Comparison of ENCODE assay signal across 8 cellular contexts in genomic region chr22:39176067-39176621, GRCh38. TPM values are rescaled to one million over a fixed set of nuclear protein-coding genes. Genes with fewer than 3 reads are reported as not detected.
DNase-seq lines count a peak whose midpoint lies in the region; ATAC-seq, FAIRE-seq and TF ChIP-seq lines count a peak whose summit lies in the region.

No MANE protein-coding gene starts in this region.

- H3K4me1 Mint-ChIP-seq in T-helper 2 cell treated with Interferon-gamma antibody and Interleukin-4, amounts not matched to agents 5 μg/mL and 100 μg/mL, for 36 hours (ENCODE audit: low read depth) = peaks cover 25% of the 10 kb centered on the region

- TF ChIP-seq POLR2A in breast epithelium (IDR thresholded peaks at IDR 0.05) = no peak

- H3K4me3 ChIP-seq in breast epithelium (peak overlapping the region in 2 of 3 donors; percentile 32 to 41), kidney (ENCODE audit: low read length in 2 of 2) (no peak overlapping the region)

- no peaks in the 10 kb centered on the region for H3K27me3 ChIP-seq in breast epithelium

- H3K9ac ChIP-seq in kidney (ENCODE audit: low read length in 2 of 2) = peak overlapping the region in 1 of 2 donors; percentile 44

- no peaks in the 10 kb centered on the region for H3K36me3 Mint-ChIP-seq in T-helper 2 cell treated with Interferon-gamma antibody and Interleukin-4, amounts not matched to agents 5 μg/mL and 100 μg/mL, for 36 hours (ENCODE audit: low read depth)

- H3K27me3 Mint-ChIP-seq in T-helper 2 cell treated with Interferon-gamma antibody and Interleukin-4, amounts not matched to agents 5 μg/mL and 100 μg/mL, for 36 hours (ENCODE audit: low read depth) = no peaks in the 10 kb centered on the region

- ATAC-seq in HG02852 (IDR thresholded peaks at IDR 0.05; ENCODE audit: unreplicated experiment) (no peak), HG03378 (IDR thresholded peaks at IDR 0.05; ENCODE audit: unreplicated experiment) (no peak)

- H3K9me3 ChIP-seq in breast epithelium = no peaks in the 10 kb centered on the region
- no peaks in the 10 kb centered on the region for H3K9me3 ChIP-seq in kidney (ENCODE audit: control insufficient read depth in 1 of 2, low read length in 2 of 2)

- H3K27ac Mint-ChIP-seq in T-helper 2 cell treated with Interferon-gamma antibody and Interleukin-4, amounts not matched to agents 5 μg/mL and 100 μg/mL, for 36 hours = no peak overlapping the region

- H3K36me3 ChIP-seq in breast epithelium (no peaks in the 10 kb centered on the region), kidney (ENCODE audit: control insufficient read depth in 1 of 2, insufficient read depth in 2 of 2, low read length in 2 of 2) (no peaks in the 10 kb centered on the region)

- H3K4me1 ChIP-seq in breast epithelium (peaks cover 26 to 31% of the 10 kb centered on the region in 2 donors), kidney (ENCODE audit: control insufficient read depth in 1 of 2, insufficient read depth in 1 of 2, low read depth in 1 of 2, low read length in 2 of 2) (peaks cover 44 to 62% of the 10 kb centered on the region in 2 donors)

- POLR2A ChIA-PET in GM10248 (lab: Yijun Ruan, JAX) = interaction anchor here (1.9 kb wide), 1 partner anchor 143 kb away, joined by 6 read pairs; no protein-coding TSS in a partner anchor

- peak overlapping the region; percentile 88 to 89 for H3K27ac ChIP-seq in breast epithelium
- H3K27ac ChIP-seq in kidney (ENCODE audit: low read depth in 2 of 2, low read length in 2 of 2) = peak overlapping the region; percentile 85 to 97

- DNase-seq in HS-27A (ENCODE audit: low read depth) = peak; percentile 68
- DNase-seq in breast epithelium (ENCODE audit: low spot score in 2 of 2) = peak; percentile 84 to 88
- peak; percentile 94 for DNase-seq in kidney
- DNase-seq in stimulated activated CD8-positive, alpha-beta memory T cell treated with anti-CD3 and anti-CD28 coated beads, Interleukin-4, amount 100 ng/mL, for 48 hours = peak; percentile 23
- no peak for DNase-seq in GM10248 (ENCODE audit: extremely low spot score)
- DNase-seq in T-helper 2 cell treated with Interferon-gamma antibody and Interleukin-4, amounts not matched to agents 5 μg/mL and 100 μg/mL, for 36 hours (ENCODE audit: low spot score) = no peak

- no peaks in the 10 kb centered on the region for H3K9me3 Mint-ChIP-seq in T-helper 2 cell treated with Interferon-gamma antibody and Interleukin-4, amounts not matched to agents 5 μg/mL and 100 μg/mL, for 36 hours

- FAIRE-seq in kidney (lab: Jason Lieb, UNC) = no peak

- no peak overlapping the region for H3K4me3 Mint-ChIP-seq in T-helper 2 cell treated with Interferon-gamma antibody and Interleukin-4, amounts not matched to agents 5 μg/mL and 100 μg/mL, for 36 hours

- CTCF ChIA-PET in GM10248 (lab: Yijun Ruan, JAX) = no interaction called here

- intact Hi-C loops in breast epithelium (cut with DNase I; ENCODE audit: low total_unique reads) (no loop called here), kidney (cut with DNase I) (no loop called here)

- TF ChIP-seq CTCF in breast epithelium (IDR thresholded peaks at IDR 0.05) = peak in 1 of 3 donors; percentile 11
- TF ChIP-seq CTCF in kidney (IDR thresholded peaks at IDR 0.05; ENCODE audit: borderline replicate concordance, extremely low read depth, insufficient read depth) = no peak
- TF ChIP-seq CTCF in GM10248 (IDR thresholded peaks at IDR 0.05; ENCODE audit: control extremely low read depth, extremely low read depth, low read depth, missing control alignments) = no peak

RNA-seq across cellular contexts. Expression of gene CBX7, which starts 23.7 kb away (rescaled TPM):
- total RNA-seq in breast epithelium (10 to 100 TPM; 57.1 to 71.9 (median 71.1) TPM), kidney (65.2 TPM)
- 39.3 TPM for polyA plus RNA-seq in kidney (ENCODE audit: insufficient read depth, low read depth, low replicate concordance)

Comparison
In these comparisons a context has a peak if more than half of its experiments do, and no peak if none do; other contexts are left out.
1. DNase-seq: peak in HS-27A (single experiment), breast epithelium (2 of 2), kidney (single experiment) and stimulated activated CD8-positive, alpha-beta memory T cell treated with anti-CD3 and anti-CD28 coated beads, Interleukin-4, amount 100 ng/mL, for 48 hours (single experiment); none in GM10248 (single experiment) and T-helper 2 cell treated with Interferon-gamma antibody and Interleukin-4, amounts not matched to agents 5 μg/mL and 100 μg/mL, for 36 hours (single experiment).
2. H3K4me3 ChIP-seq: peak in breast epithelium (2 of 3); none in kidney (0 of 2).